In the genomic region with DNA sequence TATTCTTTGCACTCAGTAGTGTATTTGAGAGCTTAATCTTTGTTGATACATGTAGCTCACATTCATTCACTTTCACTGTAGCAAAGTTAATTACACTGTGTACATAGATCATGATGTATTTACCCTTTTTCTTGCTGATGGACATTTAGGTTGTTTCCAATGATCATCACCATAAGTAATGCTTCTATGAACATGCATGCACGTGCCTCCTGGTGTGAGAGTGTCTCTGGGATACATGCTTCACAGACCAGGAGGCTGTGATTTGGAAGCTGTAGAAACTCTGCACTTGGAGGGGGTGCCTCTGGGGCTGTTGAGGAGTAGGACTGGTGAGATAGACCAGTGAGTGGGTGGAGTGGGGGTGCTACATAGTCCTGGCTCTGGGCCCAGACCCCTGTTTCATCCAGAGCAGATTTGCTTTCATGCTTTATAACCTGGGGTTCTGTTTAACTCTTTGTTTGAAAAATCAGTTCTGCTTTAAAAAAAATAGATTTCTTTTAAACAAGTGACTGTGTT, we compare ENCODE assay signal across 14 cellular contexts.
"Had no signal": no experiment of that assay in that cellular context is flagged by ENCODE, and none has a peak within 500 bp of the region (broad histone marks: within the 10 kb centered on the region; RNA-seq: fewer than 3 reads in every experiment).

No MANE protein-coding gene starts in this region.

- H3K27ac ChIP-seq: cardiac muscle cell, WERI-Rb-1 had no signal

- FAIRE-seq: colon, pancreas had no signal

- H3K27me3 ChIP-seq: cardiac muscle cell, pancreas, uterus had no signal

- DNase-seq: activated CD4-positive, alpha-beta memory T cell treated with anti-CD3 and anti-CD28 coated beads for 36 hours; activated CD8-positive, alpha-beta memory T cell treated with anti-CD3 and anti-CD28 coated beads, Interleukin-2, amount 10 ng/mL, durations not matched to agents 7 days and 5 days; activated effector memory CD4-positive, alpha-beta T cell treated with Interleukin-2 at 50 U/mL for 16 hours; activated naive CD4-positive, alpha-beta T cell treated with anti-CD3 and anti-CD28 coated beads, Interleukin-2, amount 50 U/mL, for 16 hours; activated T-cell treated with anti-CD3 and anti-CD28 coated beads, Interleukin-2, amount 50 U/mL, for 4 hours; naive B cell; pancreas; stimulated activated CD4-positive, alpha-beta T cell treated with anti-CD3 and anti-CD28 coated beads, Interleukin-12 subunit alpha, Interleukin-12 subunit beta, amount 100 ng/mL, for 4 hours; stimulated activated CD4-positive, alpha-beta T cell treated with anti-CD3 and anti-CD28 coated beads, Interleukin-2, amount 100 ng/mL, for 24 hours; uterus; WERI-Rb-1 had no signal

- H3K36me3 ChIP-seq: cardiac muscle cell, pancreas, uterus, WERI-Rb-1 had no signal

- H3K9me3 ChIP-seq: pancreas, uterus had no signal

- H3K4me3 ChIP-seq: cardiac muscle cell, lung, pancreas, uterus had no signal

- H3K4me1 ChIP-seq: uterus had no signal
